In genomic region chr7:2519119-2519930, GRCh38 we compare ENCODE assay signal across 1 cellular context.
TF ChIP-seq lines count a peak whose summit lies in the region.

A gene with protein sequence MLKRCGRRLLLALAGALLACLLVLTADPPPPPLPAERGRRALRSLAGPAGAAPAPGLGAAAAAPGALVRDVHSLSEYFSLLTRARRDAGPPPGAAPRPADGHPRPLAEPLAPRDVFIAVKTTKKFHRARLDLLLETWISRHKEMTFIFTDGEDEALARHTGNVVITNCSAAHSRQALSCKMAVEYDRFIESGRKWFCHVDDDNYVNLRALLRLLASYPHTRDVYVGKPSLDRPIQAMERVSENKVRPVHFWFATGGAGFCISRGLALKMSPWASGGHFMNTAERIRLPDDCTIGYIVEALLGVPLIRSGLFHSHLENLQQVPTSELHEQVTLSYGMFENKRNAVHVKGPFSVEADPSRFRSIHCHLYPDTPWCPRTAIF (plus strand): TSS chr7:2519774. CDS start chr7:2519862, 88 bp downstream.

TF ChIP-seq in K562, 482 proteins besides CTCF, POLR2A, EP300 and RAD21 (continued from another document):
- TF ChIP-seq UBTF (IDR thresholded peaks at IDR 0.05; ENCODE audit: borderline replicate concordance in 1 of 2, low read depth in 2 of 2, low read length in 2 of 2) (peak in 1 of 2 experiments; percentile 72; a peak in 2 of 4 replicates), HDAC3 (IDR thresholded peaks at IDR 0.05; ENCODE audit: borderline replicate concordance, partially characterized antibody) (no peak), RCOR1 (IDR thresholded peaks at IDR 0.05; ENCODE audit: borderline replicate concordance in 1 of 2, low read depth in 2 of 2, low read length in 2 of 2) (no peak), TFE3 (CRISPR knock-in tag; IDR thresholded peaks at IDR 0.05) (no peak)
